8 cellular contexts compared by ENCODE assay signal in genomic region chr22:37953437-37954179, GRCh38.
A peak's percentile ranks its signal among the peaks of the same experiment; 100 is the strongest.
DNase-seq lines count a peak whose midpoint lies in the region; ATAC-seq and TF ChIP-seq lines count a peak whose summit lies in the region.

Gene C22orf23 (minus strand): TSS chr22:37953601. CDS start chr22:37953149, 452 bp downstream.
Gene POLR2F (plus strand): TSS chr22:37953699. CDS start chr22:37953788, 89 bp downstream.

- H3K27me3 ChIP-seq in OCI-LY1 (ENCODE audit: insufficient read depth, low read length), result no peaks in the 10 kb centered on the region

- no peaks in the 10 kb centered on the region for H3K9me3 ChIP-seq in OCI-LY1 (ENCODE audit: low read length)

- no peaks in the 10 kb centered on the region for H3K9me2 ChIP-seq in OCI-LY1 (ENCODE audit: low read depth, low read length)

- H3F3A ChIP-seq in OCI-LY1 (ENCODE audit: insufficient read depth, low read length), result no peaks in the 10 kb centered on the region

- H3K36me3 ChIP-seq in OCI-LY1 (ENCODE audit: insufficient read depth, low read length), result peaks cover 20% of the 10 kb centered on the region

- no peak within 1 kb of the TSS for H3K27ac ChIP-seq in OCI-LY1 (ENCODE audit: low read depth, low read length, poor library complexity, severe bottlenecking)

- peak within 1 kb of the TSS; percentile 95 for H3K4me3 ChIP-seq in OCI-LY1 (ENCODE audit: low read depth, low read length, poor library complexity, severe bottlenecking)

- peak within 1 kb of the TSS; percentile 79 for H3K4me2 ChIP-seq in OCI-LY1 (ENCODE audit: low read length)

- DNase-seq in DMS 273 treated with DMSO at 0.1 percent for 48 hours (lab: John Stamatoyannopoulos, UW), result peak; percentile 78
- DNase-seq in HuH-7 (ENCODE audit: low spot score), result peak; percentile 98
- DNase-seq in activated T-cell treated with anti-CD3 and anti-CD28 coated beads for 1 hour (ENCODE audit: low read depth), result peak; percentile 96
- DNase-seq in epidermal melanocyte (ENCODE audit: insufficient read length, low spot score), result peak; percentile 97
- DNase-seq in midbrain (lab: John Stamatoyannopoulos, UW), result peak; percentile 95
- peak; percentile 91 for DNase-seq in stimulated activated CD8-positive, alpha-beta memory T cell treated with anti-CD3 and anti-CD28 coated beads, Interleukin-15, amount 100 ng/mL, for 48 hours (ENCODE audit: low read depth in 2 of 2)

- H2AFZ ChIP-seq in OCI-LY1 (ENCODE audit: low read length), result no peak within 1 kb of the TSS

- H3K9ac ChIP-seq in OCI-LY1 (ENCODE audit: low read length), result peak within 1 kb of the TSS; percentile 92

- H3K79me2 ChIP-seq in OCI-LY1 (ENCODE audit: insufficient read depth, low read length), result peaks cover 11% of the 10 kb centered on the region

- H4K20me1 ChIP-seq in OCI-LY1 (ENCODE audit: insufficient read depth, low read length), result no peaks in the 10 kb centered on the region

- ATAC-seq in GM21515 (IDR thresholded peaks at IDR 0.05; ENCODE audit: unreplicated experiment), result peak; percentile 78

- TF ChIP-seq CTCF in OCI-LY1 (IDR thresholded peaks at IDR 0.05; ENCODE audit: low read length), result no peak

- peaks cover 20% of the 10 kb centered on the region for H3K4me1 ChIP-seq in OCI-LY1 (ENCODE audit: insufficient read depth, low read length, severe bottlenecking)
